ENCODE assay signal across 12 cellular contexts in genomic region chr1:91611498-91611917, GRCh38.
DNase-seq lines count a peak whose midpoint lies in the region; ATAC-seq and TF ChIP-seq lines count a peak whose summit lies in the region.
"Had no signal": no experiment of that assay in that cellular context is flagged by ENCODE, and none has a peak within 500 bp of the region (broad histone marks: within the 10 kb centered on the region; RNA-seq: fewer than 3 reads in every experiment).

No MANE protein-coding gene starts in this region.

- no peaks in the 10 kb centered on the region for H3K79me2 ChIP-seq in mammary epithelial cell (ENCODE audit: insufficient read depth, low read length)

- intact Hi-C loops in MCF 10A (cut with micrococcal nuclease) (no loop called here), mammary epithelial cell (cut with micrococcal nuclease) (loop anchor here (10.0 kb wide), 1 partner anchor 123 kb away; no protein-coding TSS in a partner anchor), left lung (cut with DNase I) (no loop called here), CD14-positive monocyte (cut with micrococcal nuclease) (no loop called here)

- H3K9ac ChIP-seq in mammary epithelial cell (ENCODE audit: insufficient read depth, low read length): no peak overlapping the region

- no peak overlapping the region for H3K4me3 ChIP-seq in mammary epithelial cell (replicated peaks in 1 of 3; ENCODE audit: insufficient read depth in 1 of 3, low read depth in 2 of 3, low read length in 3 of 3)
- H3K4me3 ChIP-seq in left lung: no peak overlapping the region
- H3K4me3 ChIP-seq: SJCRH30 had no signal

- WGBS in mammary epithelial cell (ENCODE audit: low coverage, missing lambda C conversion rate): 90% methylated on average over 12 of the region's 12 CpGs

- H3K36me3 Mint-ChIP-seq in MCF 10A (ENCODE audit: insufficient read depth, unreplicated experiment): no peaks in the 10 kb centered on the region
- no peaks in the 10 kb centered on the region for H3K36me3 Mint-ChIP-seq in WTC11
- no peaks in the 10 kb centered on the region for H3K36me3 Mint-ChIP-seq in CD14-positive monocyte

- dilution Hi-C loops in mammary epithelial cell (cut with HindIII; ENCODE audit: low sequenced_read_pairs): no loop called here

- H3K4me2 ChIP-seq in mammary epithelial cell (ENCODE audit: insufficient read depth, low read depth, low read length): no peak overlapping the region

- H3K27ac Mint-ChIP-seq in MCF 10A (ENCODE audit: low read depth, unreplicated experiment) (peak overlapping the region; percentile 74), WTC11 (no peak overlapping the region), CD14-positive monocyte (no peak overlapping the region)
- H3K27ac Mint-ChIP-seq: activated naive CD4-positive, alpha-beta T cell treated with anti-CD3 and anti-CD28 coated beads for 36 hours had no signal

- H3K27me3 Mint-ChIP-seq in MCF 10A (ENCODE audit: insufficient read depth, unreplicated experiment) (no peaks in the 10 kb centered on the region), WTC11 (ENCODE audit: low read depth) (no peaks in the 10 kb centered on the region), CD14-positive monocyte (ENCODE audit: low read depth in 3 of 3) (peaks cover 4 to 7% (median 6%) of the 10 kb centered on the region in 3 donors)
- H3K27me3 Mint-ChIP-seq: central memory CD8-positive, alpha-beta T cell had no signal

- H4K20me1 ChIP-seq in mammary epithelial cell (ENCODE audit: insufficient read depth, low read length): no peaks in the 10 kb centered on the region

- no peak overlapping the region for H3K4me3 Mint-ChIP-seq in MCF 10A (ENCODE audit: unreplicated experiment)
- no peak overlapping the region for H3K4me3 Mint-ChIP-seq in WTC11
- H3K4me3 Mint-ChIP-seq in CD14-positive monocyte: no peak overlapping the region
- H3K4me3 Mint-ChIP-seq: activated naive CD4-positive, alpha-beta T cell treated with anti-CD3 and anti-CD28 coated beads for 36 hours; central memory CD8-positive, alpha-beta T cell had no signal

- DNase-seq in MCF 10A (ENCODE audit: unreplicated experiment): peak; percentile 18
- DNase-seq in mammary epithelial cell: no peak
- peak; percentile 26 for DNase-seq in WTC11 (ENCODE audit: low spot score)
- DNase-seq in left lung: no peak
- DNase-seq in activated CD8-positive, alpha-beta memory T cell treated with anti-CD3 and anti-CD28 coated beads, Interleukin-2, amount 50 U/mL, for 48 hours: no peak
- no peak for DNase-seq in CD14-positive monocyte (ENCODE audit: low spot score)
- no peak for DNase-seq in NAMALWA (ENCODE audit: low spot score)
- DNase-seq: activated naive CD4-positive, alpha-beta T cell treated with anti-CD3 and anti-CD28 coated beads for 36 hours; NCI-H1417 treated with DMSO at 0.1 percent for 48 hours had no signal

- H3K27me3 ChIP-seq in mammary epithelial cell (ENCODE audit: insufficient read depth, low read length): no peaks in the 10 kb centered on the region
- H3K27me3 ChIP-seq in left lung: no peaks in the 10 kb centered on the region
- H3K27me3 ChIP-seq: SJCRH30 had no signal

- no peak overlapping the region for H3K27ac ChIP-seq in mammary epithelial cell (ENCODE audit: insufficient read depth, low read depth, low read length)
- no peak overlapping the region for H3K27ac ChIP-seq in left lung
- H3K27ac ChIP-seq: SJCRH30 had no signal

- in situ Hi-C loops in mammary epithelial cell (cut with MboI; ENCODE audit: low sequenced_read_pairs in 2 of 2): no loop called here

- peaks cover 45% of the 10 kb centered on the region for H3K4me1 Mint-ChIP-seq in MCF 10A (ENCODE audit: insufficient read depth, unreplicated experiment)
- peaks cover 12% of the 10 kb centered on the region for H3K4me1 Mint-ChIP-seq in WTC11
- no peaks in the 10 kb centered on the region for H3K4me1 Mint-ChIP-seq in CD14-positive monocyte

- no TSS peak for BruUV-seq in MCF 10A (replicated peaks; lab: Mats Ljungman, UMichigan)
- no TSS peak for BruUV-seq in mammary epithelial cell (replicated peaks; lab: Mats Ljungman, UMichigan)

- ATAC-seq in WTC11: peak; percentile 69
- peak; percentile 75 for ATAC-seq in left lung
- no peak for ATAC-seq in GM21825 (IDR thresholded peaks at IDR 0.05; ENCODE audit: unreplicated experiment)

- no peak overlapping the region for H2AFZ ChIP-seq in mammary epithelial cell (ENCODE audit: low read depth, low read length)

- H3K9me3 Mint-ChIP-seq in MCF 10A (ENCODE audit: unreplicated experiment) (no peaks in the 10 kb centered on the region), WTC11 (peaks cover 9% of the 10 kb centered on the region), CD14-positive monocyte (no peaks in the 10 kb centered on the region)
- H3K9me3 Mint-ChIP-seq: activated naive CD4-positive, alpha-beta T cell treated with anti-CD3 and anti-CD28 coated beads for 36 hours; central memory CD8-positive, alpha-beta T cell had no signal

- TF ChIP-seq CTCF in MCF 10A (IDR thresholded peaks at IDR 0.05; ENCODE audit: unreplicated experiment) (no peak), mammary epithelial cell (conservative IDR thresholded peaks at IDR 0.05 in 1 of 2, IDR thresholded peaks at IDR 0.05 in 1 of 2; ENCODE audit: extremely low read depth in 1 of 2, insufficient read depth in 1 of 2, low read depth in 1 of 2, low read length in 2 of 2) (no peak), WTC11 (IDR thresholded peaks at IDR 0.05) (no peak), left lung (IDR thresholded peaks at IDR 0.05) (no peak), CD14-positive monocyte (IDR thresholded peaks at IDR 0.05) (no peak)

- H3K4me1 ChIP-seq in mammary epithelial cell (ENCODE audit: insufficient read depth, low read length) (peaks cover 12% of the 10 kb centered on the region), left lung (no peaks in the 10 kb centered on the region)
- H3K4me1 ChIP-seq: SJCRH30 had no signal

- CTCF ChIA-PET in MCF 10A (lab: Yijun Ruan, JAX) (interaction anchor here (0.6 to 4.0 kb wide), 18 partner anchors 10 to 318 kb away, joined by 3 to 35 read pairs (median 3); no protein-coding TSS in a partner anchor), mammary epithelial cell (lab: Charles Lee; ENCODE audit: low non-redundant PET) (no interaction called here), WTC11 (lab: Charles Lee) (interaction anchor here (1.4 kb wide), 1 partner anchor 101 kb away, joined by 3 read pairs; no protein-coding TSS in a partner anchor)

- POLR2A ChIA-PET in MCF 10A (lab: Yijun Ruan, JAX) (interaction anchor here (0.6 to 5.4 kb wide), 14 partner anchors 38 to 274 kb away, joined by 3 to 36 read pairs (median 4); no protein-coding TSS in a partner anchor), WTC11 (lab: Charles Lee) (no interaction called here)

- H3K36me3 ChIP-seq in mammary epithelial cell (ENCODE audit: insufficient read depth, low read length) (no peaks in the 10 kb centered on the region), left lung (no peaks in the 10 kb centered on the region)
- H3K36me3 ChIP-seq: SJCRH30 had no signal

- H3K9me3 ChIP-seq in mammary epithelial cell (replicated peaks; ENCODE audit: insufficient read depth, low read length) (no peaks in the 10 kb centered on the region), left lung (no peaks in the 10 kb centered on the region)
- H3K9me3 ChIP-seq: SJCRH30 had no signal

TF ChIP-seq in WTC11, 78 proteins besides CTCF, POLR2A, EP300 and RAD21:
- no peak for TF ChIP-seq FOXJ3 (CRISPR knock-in tag; IDR thresholded peaks at IDR 0.05; ENCODE audit: borderline replicate concordance)
- TF ChIP-seq OVOL2 (CRISPR knock-in tag; IDR thresholded peaks at IDR 0.05; ENCODE audit: borderline replicate concordance): no peak
- TF ChIP-seq ZNF423 (CRISPR knock-in tag; IDR thresholded peaks at IDR 0.05): peak; percentile 54
- no peak for TF ChIP-seq GTF2I (CRISPR knock-in tag; conservative IDR thresholded peaks at IDR 0.05)
- TF ChIP-seq HMGXB4 (CRISPR knock-in tag; IDR thresholded peaks at IDR 0.05): no peak
- no peak for TF ChIP-seq SOX15 (CRISPR knock-in tag; IDR thresholded peaks at IDR 0.05)

Comparison
In these comparisons a context has a peak if more than half of its experiments do, and no peak if none do; other contexts are left out.
1. DNase-seq: peak in MCF 10A (single experiment) and WTC11 (single experiment); none in mammary epithelial cell (single experiment), left lung (0 of 2), activated CD8-positive, alpha-beta memory T cell treated with anti-CD3 and anti-CD28 coated beads, Interleukin-2, amount 50 U/mL, for 48 hours (single experiment), CD14-positive monocyte (single experiment) and NAMALWA (single experiment).